21 cellular contexts compared by ENCODE assay signal in genomic region chr1:240193699-240194098, GRCh38.
A peak's percentile ranks its signal among the peaks of the same experiment; 100 is the strongest.
DNase-seq lines count a peak whose midpoint lies in the region; ATAC-seq, FAIRE-seq and TF ChIP-seq lines count a peak whose summit lies in the region.
"Had no signal": no experiment of that assay in that cellular context is flagged by ENCODE, and none has a peak within 500 bp of the region (broad histone marks: within the 10 kb centered on the region; RNA-seq: fewer than 3 reads in every experiment).

No MANE protein-coding gene starts in this region.

- peak; percentile 53 for ATAC-seq in HG02852 (IDR thresholded peaks at IDR 0.05; ENCODE audit: unreplicated experiment)
- no peak for ATAC-seq in GM18867 (IDR thresholded peaks at IDR 0.05; ENCODE audit: unreplicated experiment)
- no peak for ATAC-seq in GM18909 (IDR thresholded peaks at IDR 0.05; ENCODE audit: poor library complexity, unreplicated experiment)
- ATAC-seq: gastrocnemius medialis, GM12878 had no signal

- H3K4me1 Mint-ChIP-seq in astrocyte (ENCODE audit: low read depth, unreplicated experiment), result no peaks in the 10 kb centered on the region
- no peaks in the 10 kb centered on the region for H3K4me1 Mint-ChIP-seq in activated T-helper 1 cell treated with anti-CD3 and anti-CD28 coated beads, Interleukin-12 subunit alpha, Interleukin-12 subunit beta, Interleukin-2, Interleukin-4 antibody, amounts not matched to agents 30 ng/mL and 10 ng/mL and 1 ng/mL, durations not matched to agents 14 hours and 24 hours and 36 hours (ENCODE audit: low read depth)
- H3K4me1 Mint-ChIP-seq: central memory CD8-positive, alpha-beta T cell had no signal

- H2AFZ ChIP-seq in astrocyte (ENCODE audit: low read depth, low read length), result no peak overlapping the region
- no peak overlapping the region for H2AFZ ChIP-seq in osteoblast (ENCODE audit: low read length)

- TF ChIP-seq CTCF in astrocyte (IDR thresholded peaks at IDR 0.05; ENCODE audit: insufficient read depth, low read depth, low read length) (no peak), osteoblast (IDR thresholded peaks at IDR 0.05; ENCODE audit: extremely low read depth, low read depth, low read length) (no peak)

- intact Hi-C loops in activated T-helper 1 cell treated with anti-CD3 and anti-CD28 coated beads, Interleukin-12 subunit alpha, Interleukin-12 subunit beta, Interleukin-2, Interleukin-4 antibody, amounts not matched to agents 30 ng/mL and 10 ng/mL and 1 ng/mL, durations not matched to agents 14 hours and 24 hours and 36 hours (cut with micrococcal nuclease), result loop anchor here (10.0 kb wide), 1 partner anchor 501 kb away; no protein-coding TSS in a partner anchor

- H3K4me2 ChIP-seq in astrocyte (ENCODE audit: low read length), result no peak overlapping the region
- no peak overlapping the region for H3K4me2 ChIP-seq in osteoblast (ENCODE audit: insufficient read depth, low read length)

- H3K79me2 ChIP-seq in astrocyte (ENCODE audit: insufficient read depth, low read length) (no peaks in the 10 kb centered on the region), osteoblast (ENCODE audit: insufficient read depth, low read length) (peaks cover 14% of the 10 kb centered on the region)

- H3K27ac Mint-ChIP-seq in astrocyte (ENCODE audit: unreplicated experiment), result no peak overlapping the region
- H3K27ac Mint-ChIP-seq in activated T-helper 1 cell treated with anti-CD3 and anti-CD28 coated beads, Interleukin-12 subunit alpha, Interleukin-12 subunit beta, Interleukin-2, Interleukin-4 antibody, amounts not matched to agents 30 ng/mL and 10 ng/mL and 1 ng/mL, durations not matched to agents 14 hours and 24 hours and 36 hours, result no peak overlapping the region
- H3K27ac Mint-ChIP-seq: CD4-positive, alpha-beta T cell had no signal

- H3K27me3 ChIP-seq in astrocyte (ENCODE audit: insufficient read depth, low read length), result no peaks in the 10 kb centered on the region
- H3K27me3 ChIP-seq in osteoblast (ENCODE audit: insufficient read depth, low read length), result no peaks in the 10 kb centered on the region
- H3K27me3 ChIP-seq: gastrocnemius medialis, testis had no signal

- H4K20me1 ChIP-seq in astrocyte (ENCODE audit: insufficient read depth, low read length) (no peaks in the 10 kb centered on the region), osteoblast (ENCODE audit: insufficient read depth, low read length) (no peaks in the 10 kb centered on the region)

- H3K36me3 Mint-ChIP-seq in astrocyte (ENCODE audit: low read depth, unreplicated experiment), result no peaks in the 10 kb centered on the region
- no peaks in the 10 kb centered on the region for H3K36me3 Mint-ChIP-seq in activated T-helper 1 cell treated with anti-CD3 and anti-CD28 coated beads, Interleukin-12 subunit alpha, Interleukin-12 subunit beta, Interleukin-2, Interleukin-4 antibody, amounts not matched to agents 30 ng/mL and 10 ng/mL and 1 ng/mL, durations not matched to agents 14 hours and 24 hours and 36 hours (ENCODE audit: low read depth)

- H3K27ac ChIP-seq in astrocyte (ENCODE audit: low read depth, low read length) (no peak overlapping the region), osteoblast (ENCODE audit: low read depth, low read length) (peak overlapping the region; percentile 12)
- H3K27ac ChIP-seq: gastrocnemius medialis, testis had no signal

- H3K4me1 ChIP-seq in astrocyte (ENCODE audit: insufficient read depth, low read length) (peaks cover 2% of the 10 kb centered on the region), osteoblast (ENCODE audit: insufficient read depth, low read length) (peaks cover 22% of the 10 kb centered on the region)
- H3K4me1 ChIP-seq: gastrocnemius medialis, testis had no signal

- FAIRE-seq in astrocyte (lab: Jason Lieb, UNC), result no peak
- FAIRE-seq: GM12878, H54 had no signal

- H3K9me3 Mint-ChIP-seq in astrocyte (ENCODE audit: unreplicated experiment), result no peaks in the 10 kb centered on the region
- no peaks in the 10 kb centered on the region for H3K9me3 Mint-ChIP-seq in activated T-helper 1 cell treated with anti-CD3 and anti-CD28 coated beads, Interleukin-12 subunit alpha, Interleukin-12 subunit beta, Interleukin-2, Interleukin-4 antibody, amounts not matched to agents 30 ng/mL and 10 ng/mL and 1 ng/mL, durations not matched to agents 14 hours and 24 hours and 36 hours
- H3K9me3 Mint-ChIP-seq: CD4-positive, alpha-beta T cell; central memory CD8-positive, alpha-beta T cell had no signal

- no peaks in the 10 kb centered on the region for H3K27me3 Mint-ChIP-seq in astrocyte (ENCODE audit: low read depth, unreplicated experiment)
- no peaks in the 10 kb centered on the region for H3K27me3 Mint-ChIP-seq in activated T-helper 1 cell treated with anti-CD3 and anti-CD28 coated beads, Interleukin-12 subunit alpha, Interleukin-12 subunit beta, Interleukin-2, Interleukin-4 antibody, amounts not matched to agents 30 ng/mL and 10 ng/mL and 1 ng/mL, durations not matched to agents 14 hours and 24 hours and 36 hours (ENCODE audit: insufficient read depth)
- H3K27me3 Mint-ChIP-seq: central memory CD8-positive, alpha-beta T cell had no signal

- no peaks in the 10 kb centered on the region for H3K9me3 ChIP-seq in astrocyte (ENCODE audit: insufficient read depth, low read depth, low read length)
- H3K9me3 ChIP-seq in osteoblast (ENCODE audit: low read depth, low read length), result no peaks in the 10 kb centered on the region
- H3K9me3 ChIP-seq: gastrocnemius medialis, testis had no signal

- H3K4me3 ChIP-seq in astrocyte (ENCODE audit: insufficient read depth, low read depth, low read length), result no peak overlapping the region
- H3K4me3 ChIP-seq in osteoblast (ENCODE audit: insufficient read depth, low read length), result no peak overlapping the region
- H3K4me3 ChIP-seq: gastrocnemius medialis, GM12878, lung, testis had no signal

- DNase-seq in EH (ENCODE audit: low read depth) (peak; percentile 48), astrocyte (ENCODE audit: low read depth) (peak; percentile 33), osteoblast (ENCODE audit: insufficient read length, low spot score, missing footprints) (peak; percentile 22), GM19240 (ENCODE audit: insufficient read length, low spot score) (no peak)
- DNase-seq in activated T-helper 1 cell treated with anti-CD3 and anti-CD28 coated beads, Interleukin-12 subunit alpha, Interleukin-12 subunit beta, Interleukin-2, Interleukin-4 antibody, amounts not matched to agents 30 ng/mL and 10 ng/mL and 1 ng/mL, durations not matched to agents 14 hours and 24 hours and 36 hours (ENCODE audit: low spot score), result no peak
- DNase-seq: activated CD4-positive, alpha-beta T cell treated with anti-CD3 and anti-CD28 coated beads for 1 hour; amniotic stem cell; CD4-positive, alpha-beta T cell; gastrocnemius medialis; NCI-H1417 treated with DMSO at 0.1 percent for 48 hours; NCI-H524 treated with DMSO at 0.1 percent for 48 hours; occipital lobe; SW 1271; testis had no signal

- H3K36me3 ChIP-seq in astrocyte (ENCODE audit: insufficient read depth, low read length) (no peaks in the 10 kb centered on the region), osteoblast (ENCODE audit: insufficient read depth, low read length) (no peaks in the 10 kb centered on the region)
- H3K36me3 ChIP-seq: gastrocnemius medialis had no signal

- no peak overlapping the region for H3K9ac ChIP-seq in astrocyte (ENCODE audit: low read length)

- H3K4me3 Mint-ChIP-seq in astrocyte (ENCODE audit: unreplicated experiment), result no peak overlapping the region
- no peak overlapping the region for H3K4me3 Mint-ChIP-seq in activated T-helper 1 cell treated with anti-CD3 and anti-CD28 coated beads, Interleukin-12 subunit alpha, Interleukin-12 subunit beta, Interleukin-2, Interleukin-4 antibody, amounts not matched to agents 30 ng/mL and 10 ng/mL and 1 ng/mL, durations not matched to agents 14 hours and 24 hours and 36 hours
- H3K4me3 Mint-ChIP-seq: CD4-positive, alpha-beta T cell; central memory CD8-positive, alpha-beta T cell had no signal

Comparison
In these comparisons a context has a peak if more than half of its experiments do, and no peak if none do; other contexts are left out.
1. DNase-seq: peak in EH (single experiment), astrocyte (single experiment) and osteoblast (single experiment); none in GM19240 (single experiment) and activated T-helper 1 cell treated with anti-CD3 and anti-CD28 coated beads, Interleukin-12 subunit alpha, Interleukin-12 subunit beta, Interleukin-2, Interleukin-4 antibody, amounts not matched to agents 30 ng/mL and 10 ng/mL and 1 ng/mL, durations not matched to agents 14 hours and 24 hours and 36 hours (single experiment).